14 cellular contexts compared by ENCODE assay signal in genomic region chr12:1588574-1588944, GRCh38. TPM values are rescaled to one million over a fixed set of nuclear protein-coding genes. Genes with fewer than 3 reads are reported as not detected.
DNase-seq lines count a peak whose midpoint lies in the region; ATAC-seq, FAIRE-seq and TF ChIP-seq lines count a peak whose summit lies in the region.
"Had no signal": no experiment of that assay in that cellular context is flagged by ENCODE, and none has a peak within 500 bp of the region (broad histone marks: within the 10 kb centered on the region; RNA-seq: fewer than 3 reads in every experiment).

No MANE protein-coding gene starts in this region.

- POLR2A ChIA-PET in activated B cell treated with CpG ODN at 0.5 μM for 24 hours (lab: Charles Lee) (interaction anchor here (0.7 to 1.6 kb wide), 3 partner anchors 13 to 1022 kb away, joined by 3 to 4 read pairs (median 3); no protein-coding TSS in a partner anchor), HepG2 (lab: Yijun Ruan, JAX) (no interaction called here)

- TF ChIP-seq RAD21 in HepG2 (CRISPR knock-in tag; IDR thresholded peaks at IDR 0.05) = no peak

- H3K9ac ChIP-seq in subcutaneous abdominal adipose tissue (ENCODE audit: low read length in 5 of 5) (no peak overlapping the region), HepG2 (ENCODE audit: insufficient read depth, low read depth, low read length) (no peak overlapping the region)

- no peaks in the 10 kb centered on the region for H3K27me3 ChIP-seq in subcutaneous abdominal adipose tissue (ENCODE audit: control insufficient read depth in 5 of 5, insufficient read depth in 4 of 5, low read length in 5 of 5)
- no peaks in the 10 kb centered on the region for H3K27me3 ChIP-seq in HepG2 (ENCODE audit: control insufficient read depth in 1 of 2, insufficient read depth in 2 of 2, low read length in 2 of 2)
- H3K27me3 ChIP-seq: neutrophil had no signal

- peak overlapping the region; percentile 72 for H3K27ac Mint-ChIP-seq in activated naive CD4-positive, alpha-beta T cell treated with anti-CD3 and anti-CD28 coated beads, Interleukin-2, amount 10 ng/mL, durations not matched to agents 7 days and 5 days
- H3K27ac Mint-ChIP-seq in activated B cell treated with CpG ODN at 0.5 μM for 24 hours = peak overlapping the region; percentile 42
- H3K27ac Mint-ChIP-seq in memory B cell = peak overlapping the region; percentile 42

- H2AFZ ChIP-seq in HepG2 (ENCODE audit: low read length) = no peak overlapping the region

- CTCF ChIA-PET in activated naive CD4-positive, alpha-beta T cell treated with anti-CD3 and anti-CD28 coated beads, Interleukin-2, amount 10 ng/mL, durations not matched to agents 7 days and 5 days (lab: Charles Lee) = interaction anchor here (1.3 to 2.5 kb wide), 4 partner anchors 13 to 472 kb away, joined by 3 to 14 read pairs (median 4); no protein-coding TSS in a partner anchor
- CTCF ChIA-PET in activated B cell treated with CpG ODN at 0.5 μM for 24 hours (lab: Charles Lee) = interaction anchor here (0.8 to 3.8 kb wide), 5 partner anchors 13 to 496 kb away, joined by 3 to 24 read pairs (median 4); no protein-coding TSS in a partner anchor
- CTCF ChIA-PET in HepG2 (lab: Yijun Ruan, JAX; ENCODE audit: low intra/inter-chr PET ratio, low total read pairs) = no interaction called here

- no peaks in the 10 kb centered on the region for H3K9me3 Mint-ChIP-seq in activated naive CD4-positive, alpha-beta T cell treated with anti-CD3 and anti-CD28 coated beads, Interleukin-2, amount 10 ng/mL, durations not matched to agents 7 days and 5 days
- no peaks in the 10 kb centered on the region for H3K9me3 Mint-ChIP-seq in activated B cell treated with CpG ODN at 0.5 μM for 24 hours
- no peaks in the 10 kb centered on the region for H3K9me3 Mint-ChIP-seq in memory B cell

- H3K36me3 ChIP-seq in subcutaneous abdominal adipose tissue (ENCODE audit: control insufficient read depth in 5 of 5, insufficient read depth in 5 of 5, low read length in 5 of 5) (peaks cover 0 to 4% (median 0%) of the 10 kb centered on the region in 5 donors), HepG2 (replicated peaks in 1 of 2; ENCODE audit: control insufficient read depth in 1 of 2, insufficient read depth in 2 of 2, low read length in 2 of 2) (no peaks in the 10 kb centered on the region)
- H3K36me3 ChIP-seq: neutrophil had no signal

- H3K27me3 Mint-ChIP-seq in activated naive CD4-positive, alpha-beta T cell treated with anti-CD3 and anti-CD28 coated beads, Interleukin-2, amount 10 ng/mL, durations not matched to agents 7 days and 5 days = no peaks in the 10 kb centered on the region
- H3K27me3 Mint-ChIP-seq in activated B cell treated with CpG ODN at 0.5 μM for 24 hours = no peaks in the 10 kb centered on the region
- H3K27me3 Mint-ChIP-seq in memory B cell = no peaks in the 10 kb centered on the region

- H3K9me3 ChIP-seq in subcutaneous abdominal adipose tissue (ENCODE audit: control insufficient read depth in 5 of 5, low read length in 5 of 5) (no peaks in the 10 kb centered on the region), HepG2 (ENCODE audit: low read length) (no peaks in the 10 kb centered on the region)
- H3K9me3 ChIP-seq: neutrophil had no signal

- TF ChIP-seq CTCF in activated B cell treated with CpG ODN at 0.5 μM for 24 hours (IDR thresholded peaks at IDR 0.05) (no peak), HepG2 (CRISPR knock-in tag; IDR thresholded peaks at IDR 0.05) (no peak)

- no TSS peak for BruUV-seq in HepG2 (replicated peaks; lab: Mats Ljungman, UMichigan)

- H3K4me3 Mint-ChIP-seq in activated naive CD4-positive, alpha-beta T cell treated with anti-CD3 and anti-CD28 coated beads, Interleukin-2, amount 10 ng/mL, durations not matched to agents 7 days and 5 days = no peak overlapping the region
- H3K4me3 Mint-ChIP-seq in activated B cell treated with CpG ODN at 0.5 μM for 24 hours (no peak overlapping the region), memory B cell (no peak overlapping the region)

- no peak for ATAC-seq in activated B cell treated with CpG ODN at 0.5 μM for 24 hours (ENCODE audit: low read depth)
- ATAC-seq in memory B cell (ENCODE audit: low read depth) = no peak
- no peak for ATAC-seq in HG03095 (IDR thresholded peaks at IDR 0.05; ENCODE audit: unreplicated experiment)
- no peak for ATAC-seq in HG02623 (IDR thresholded peaks at IDR 0.05; ENCODE audit: unreplicated experiment)
- ATAC-seq in HepG2 = no peak

- no peak for FAIRE-seq in HepG2 (lab: Jason Lieb, UNC)
- FAIRE-seq: frontal cortex, G401.6 had no signal

- peaks cover 53% of the 10 kb centered on the region for H3K4me1 Mint-ChIP-seq in activated naive CD4-positive, alpha-beta T cell treated with anti-CD3 and anti-CD28 coated beads, Interleukin-2, amount 10 ng/mL, durations not matched to agents 7 days and 5 days
- H3K4me1 Mint-ChIP-seq in activated B cell treated with CpG ODN at 0.5 μM for 24 hours = peaks cover 56% of the 10 kb centered on the region
- peaks cover 38% of the 10 kb centered on the region for H3K4me1 Mint-ChIP-seq in memory B cell

- TF ChIP-seq POLR2A in HepG2 (IDR thresholded peaks at IDR 0.05; ENCODE audit: insufficient read depth in 1 of 2, low read depth in 2 of 2, low read length in 2 of 2) = no peak

- H3K4me1 ChIP-seq in subcutaneous abdominal adipose tissue (ENCODE audit: control insufficient read depth in 5 of 5, insufficient read depth in 5 of 5, low read length in 5 of 5) = peaks cover 13 to 60% (median 51%) of the 10 kb centered on the region in 5 donors
- peaks cover 38% of the 10 kb centered on the region for H3K4me1 ChIP-seq in HepG2 (ENCODE audit: insufficient read depth, low read length)

- H3K4me3 ChIP-seq in subcutaneous abdominal adipose tissue (ENCODE audit: low read depth in 1 of 5, low read length in 5 of 5) (no peak overlapping the region), HepG2 (replicated peaks in 1 of 3; ENCODE audit: insufficient read depth in 1 of 3, low read depth in 2 of 3, low read length in 3 of 3) (no peak overlapping the region)

- 78% methylated on average over 3 of the region's 3 CpGs for WGBS in HepG2 (ENCODE audit: low lambda C conversion rate)

- peaks cover 45% of the 10 kb centered on the region for H3K36me3 Mint-ChIP-seq in activated naive CD4-positive, alpha-beta T cell treated with anti-CD3 and anti-CD28 coated beads, Interleukin-2, amount 10 ng/mL, durations not matched to agents 7 days and 5 days
- H3K36me3 Mint-ChIP-seq in activated B cell treated with CpG ODN at 0.5 μM for 24 hours (ENCODE audit: low read depth) (peaks cover 40% of the 10 kb centered on the region), memory B cell (peaks cover 6% of the 10 kb centered on the region)

- in situ Hi-C loops in HepG2 (cut with HindIII; ENCODE audit: extremely low pct_ligation_motif_present, low pct_unique_long_range_greater_than_20kb) = loop anchor here (25.0 kb wide), 1 partner anchor 1026 kb away; no protein-coding TSS in a partner anchor

- H3K79me2 ChIP-seq in HepG2 (ENCODE audit: insufficient read depth, low read length) = peaks cover 26% of the 10 kb centered on the region

- no peak for DNase-seq in activated naive CD4-positive, alpha-beta T cell treated with anti-CD3 and anti-CD28 coated beads, Interleukin-2, amount 10 ng/mL, durations not matched to agents 7 days and 5 days
- DNase-seq in activated naive CD4-positive, alpha-beta T cell treated with anti-CD3 and anti-CD28 coated beads, Interleukin-2, amount 50 U/mL, for 16 hours = no peak
- no peak for DNase-seq in activated B cell treated with CpG ODN at 0.5 μM for 24 hours
- no peak for DNase-seq in memory B cell (ENCODE audit: low spot score in 2 of 2)
- no peak for DNase-seq in HepG2 (ENCODE audit: low spot score)
- DNase-seq: amniotic stem cell; kidney glomerular epithelial cell; stimulated activated CD4-positive, alpha-beta T cell treated with anti-CD3 and anti-CD28 coated beads, Interleukin-15, amount 100 ng/mL, for 24 hours had no signal

- intact Hi-C loops in activated B cell treated with CpG ODN at 0.5 μM for 24 hours (cut with micrococcal nuclease) = no loop called here
- intact Hi-C loops in HepG2 (cut with micrococcal nuclease; ENCODE audit: unreplicated experiment) = no loop called here

- H3K27ac ChIP-seq in subcutaneous abdominal adipose tissue (ENCODE audit: low read depth, low read length) (peak overlapping the region; percentile 14), HepG2 (ENCODE audit: extremely low read length, insufficient read depth, low read length) (no peak overlapping the region)
- H3K27ac ChIP-seq: neutrophil had no signal

- H3K4me2 ChIP-seq in HepG2 (ENCODE audit: low read depth, low read length) = no peak overlapping the region

- no peak for TF ChIP-seq EP300 in HepG2 (IDR thresholded peaks at IDR 0.05; ENCODE audit: low read depth in 2 of 2, low read length in 2 of 2)
- no peak for TF ChIP-seq EP300 in HepG2 (CRISPR knock-in tag; IDR thresholded peaks at IDR 0.05; ENCODE audit: borderline replicate concordance)

- peaks cover 17% of the 10 kb centered on the region; the same call in 1 of the 2 replicates for H4K20me1 ChIP-seq in HepG2 (ENCODE audit: insufficient read depth, low read length)

RNA-seq across cellular contexts. Expression of gene FBXL14, which starts 5.8 kb away (rescaled TPM):
- total RNA-seq in activated B cell treated with CpG ODN at 0.5 μM for 24 hours = 19.4 and 21.6 TPM in 2 replicates
- total RNA-seq in HepG2 (2016; rRNA removed; fragmentation: Illumina TruSeq; extraction: Trizol) = 5.5 and 7.0 TPM in 2 replicates
- total RNA-seq in HepG2 (2016; cell fraction: cytosol; rRNA removed; fragmentation: Illumina TruSeq; extraction: Trizol; ENCODE audit: low read depth) = 1.6 TPM in 2 replicates
- 5.8 and 6.3 TPM in 2 replicates for total RNA-seq in HepG2 (2016; cell fraction: insoluble cytoplasmic fraction; rRNA removed; fragmentation: Illumina TruSeq; extraction: Trizol)
- 7.3 and 8.4 TPM in 2 replicates for total RNA-seq in HepG2 (2016; cell fraction: membrane; rRNA removed; fragmentation: Illumina TruSeq; extraction: Trizol)
- 3.5 and 4.2 TPM in 2 replicates for total RNA-seq in HepG2 (2016; cell fraction: nucleus; rRNA removed; fragmentation: Illumina TruSeq; extraction: Trizol)
- 7.2 and 7.4 TPM in 2 replicates for polyA plus RNA-seq in HepG2 (2011; rRNA removed)
- 5.7 and 11.0 TPM in 2 replicates for polyA plus RNA-seq in HepG2 (2011; cell fraction: cytosol; rRNA removed)
- polyA plus RNA-seq in HepG2 (2011; cell fraction: nucleus; rRNA removed) = 4.8 and 5.6 TPM in 2 replicates
- 1.5 and 3.4 TPM in 2 replicates for polyA plus RNA-seq in HepG2 (2012)
- 1.3 and 1.5 TPM in 2 replicates for polyA plus RNA-seq in HepG2 (2016; cell fraction: cytosol; fragmentation: Illumina TruSeq; extraction: Trizol; ENCODE audit: low read depth)
- 4.3 and 4.9 TPM in 2 replicates for polyA plus RNA-seq in HepG2 (2016; cell fraction: insoluble cytoplasmic fraction; fragmentation: Illumina TruSeq; extraction: Trizol; ENCODE audit: low read depth)
- polyA plus RNA-seq in HepG2 (2016; cell fraction: membrane; fragmentation: Illumina TruSeq; extraction: Trizol; ENCODE audit: low read depth) = 3.9 and 4.6 TPM in 2 replicates
- 2.8 and 3.0 TPM in 2 replicates for polyA plus RNA-seq in HepG2 (2016; cell fraction: nucleus; fragmentation: Illumina TruSeq; extraction: Trizol; ENCODE audit: insufficient read depth, low read depth)
- 24.9 and 37.9 TPM in 2 replicates for polyA minus RNA-seq in HepG2 (2011; rRNA and poly(A)+ RNA removed; ENCODE audit: low replicate concordance)
- polyA minus RNA-seq in HepG2 (2011; cell fraction: cytosol; rRNA and poly(A)+ RNA removed) = 5.9 and 9.1 TPM in 2 replicates
- polyA minus RNA-seq in HepG2 (2011; cell fraction: nucleus; rRNA and poly(A)+ RNA removed) = 3.3 and 4.5 TPM in 2 replicates

RNA-seq across cellular contexts. Expression of gene WNT5B, which starts 40.5 kb away (rescaled TPM):
- total RNA-seq in activated B cell treated with CpG ODN at 0.5 μM for 24 hours = 0.69 and 1.0 TPM in 2 replicates
- total RNA-seq in HepG2 (2016; rRNA removed; fragmentation: Illumina TruSeq; extraction: Trizol) = 0.04 TPM in 1 of 2 replicates, not detected in the other
- not detected in 2 replicates for total RNA-seq in HepG2 (2016; cell fraction: cytosol; rRNA removed; fragmentation: Illumina TruSeq; extraction: Trizol; ENCODE audit: low read depth)
- 0.06 TPM in 1 of 2 replicates, not detected in the other for total RNA-seq in HepG2 (2016; cell fraction: insoluble cytoplasmic fraction; rRNA removed; fragmentation: Illumina TruSeq; extraction: Trizol)
- not detected in 2 replicates for total RNA-seq in HepG2 (2016; cell fraction: membrane; rRNA removed; fragmentation: Illumina TruSeq; extraction: Trizol)
- total RNA-seq in HepG2 (2016; cell fraction: nucleus; rRNA removed; fragmentation: Illumina TruSeq; extraction: Trizol) = not detected in 2 replicates
- not detected in 2 replicates for polyA plus RNA-seq in HepG2 (2011; rRNA removed)
- polyA plus RNA-seq in HepG2 (2011; cell fraction: cytosol; rRNA removed) = 0.04 TPM in 2 replicates
- polyA plus RNA-seq in HepG2 (2011; cell fraction: nucleus; rRNA removed) = not detected in 2 replicates
- polyA plus RNA-seq in HepG2 (2012) = not detected in 2 replicates
- not detected in 2 replicates for polyA plus RNA-seq in HepG2 (2016; cell fraction: cytosol; fragmentation: Illumina TruSeq; extraction: Trizol; ENCODE audit: low read depth)
- polyA plus RNA-seq in HepG2 (2016; cell fraction: insoluble cytoplasmic fraction; fragmentation: Illumina TruSeq; extraction: Trizol; ENCODE audit: low read depth) = not detected in 2 replicates
- polyA plus RNA-seq in HepG2 (2016; cell fraction: membrane; fragmentation: Illumina TruSeq; extraction: Trizol; ENCODE audit: low read depth) = not detected in 2 replicates
- polyA plus RNA-seq in HepG2 (2016; cell fraction: nucleus; fragmentation: Illumina TruSeq; extraction: Trizol; ENCODE audit: insufficient read depth, low read depth) = not detected in 2 replicates
- not detected in 2 replicates for polyA minus RNA-seq in HepG2 (2011; rRNA and poly(A)+ RNA removed; ENCODE audit: low replicate concordance)
- not detected in 2 replicates for polyA minus RNA-seq in HepG2 (2011; cell fraction: cytosol; rRNA and poly(A)+ RNA removed)
- polyA minus RNA-seq in HepG2 (2011; cell fraction: nucleus; rRNA and poly(A)+ RNA removed) = not detected in 2 replicates
